Comparison of ENCODE assay signal across 28 cellular contexts in the genomic region with DNA sequence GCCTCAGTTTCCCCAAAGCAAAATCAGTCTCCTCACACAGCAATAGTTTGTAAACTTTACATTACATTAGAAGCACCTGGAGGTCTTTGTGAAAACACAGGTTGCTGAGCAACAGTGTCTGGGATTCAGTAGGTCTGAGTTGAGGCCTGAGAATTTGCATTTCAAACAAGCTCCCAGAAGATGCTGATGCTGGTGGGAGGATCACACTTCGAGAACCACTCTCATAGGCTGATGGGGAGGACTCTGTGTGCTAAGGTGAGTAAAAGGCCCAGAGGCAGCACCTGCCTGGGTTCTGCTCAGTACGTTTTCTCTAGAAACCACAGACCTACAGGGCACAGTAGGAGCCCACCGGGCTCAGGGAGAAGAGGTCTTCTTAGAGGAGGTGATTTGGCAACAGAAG. TPM values are rescaled to one million over a fixed set of nuclear protein-coding genes. Genes with fewer than 3 reads are reported as not detected.
"Had no signal": no experiment of that assay in that cellular context is flagged by ENCODE, and none has a peak within 500 bp of the region (broad histone marks: within the 10 kb centered on the region; RNA-seq: fewer than 3 reads in every experiment).

No MANE protein-coding gene starts in this region.

- H3K27ac Mint-ChIP-seq: activated CD4-positive, alpha-beta T cell treated with anti-CD3 and anti-CD28 coated beads, Interleukin-2, amount 10 ng/mL, durations not matched to agents 24 days and 14 days; activated CD8-positive, alpha-beta memory T cell treated with anti-CD3 and anti-CD28 coated beads, Interleukin-2, amount 10 ng/mL, durations not matched to agents 7 days and 5 days; activated naive CD4-positive, alpha-beta T cell treated with anti-CD3 and anti-CD28 coated beads, Interleukin-2, amount 50 U/mL, for 24 hours; activated T-cell treated with anti-CD3 and anti-CD28 coated beads, Interleukin-2, amount 50 U/mL, for 24 hours; activated T-helper 1 cell treated with anti-CD3 and anti-CD28 coated beads, Interleukin-12 subunit alpha, Interleukin-12 subunit beta, Interleukin-2, Interleukin-4 antibody, amounts not matched to agents 30 ng/mL and 10 ng/mL and 1 ng/mL, durations not matched to agents 14 hours and 24 hours and 36 hours had no signal

- ATAC-seq: activated CD8-positive, alpha-beta memory T cell treated with anti-CD3 and anti-CD28 coated beads, Interleukin-2, amount 10 ng/mL, durations not matched to agents 7 days and 5 days; body of pancreas; Panc1 had no signal

- H3K36me3 Mint-ChIP-seq: activated CD8-positive, alpha-beta memory T cell treated with anti-CD3 and anti-CD28 coated beads, Interleukin-2, amount 10 ng/mL, durations not matched to agents 7 days and 5 days; activated naive CD4-positive, alpha-beta T cell treated with anti-CD3 and anti-CD28 coated beads, Interleukin-2, amount 50 U/mL, for 24 hours had no signal

- DNase-seq: activated CD4-positive, alpha-beta T cell treated with anti-CD3 and anti-CD28 coated beads for 1 hour; activated CD4-positive, alpha-beta T cell treated with anti-CD3 and anti-CD28 coated beads, Interleukin-2, amount 10 ng/mL, durations not matched to agents 24 days and 14 days; activated CD4-positive, alpha-beta T cell treated with anti-CD3 and anti-CD28 coated beads, Interleukin-2, amount 50 U/mL, for 48 hours; activated CD8-positive, alpha-beta memory T cell treated with anti-CD3 and anti-CD28 coated beads, Interleukin-2, amount 10 ng/mL, durations not matched to agents 7 days and 5 days; activated effector memory CD4-positive, alpha-beta T cell treated with Interleukin-2 at 50 U/mL for 16 hours; activated naive CD4-positive, alpha-beta T cell; activated T-cell treated with anti-CD3 and anti-CD28 coated beads, Interleukin-2, amount 50 U/mL, for 24 hours; MM.1S; NCI-H1105 treated with DMSO at 0.1 percent for 48 hours; NCI-H1436 treated with DMSO at 0.1 percent for 48 hours; NCI-H187; NCI-H2081 treated with DMSO at 0.1 percent for 48 hours; NCI-H446 treated with DMSO at 0.1 percent for 48 hours; NCI-H524 treated with DMSO at 0.1 percent for 48 hours; NCI-H82; Right ventricle myocardium superior; RPMI8226; SJCRH30; SK-N-SH; T-helper 1 cell had no signal

- H3K27me3 ChIP-seq: ascending aorta, body of pancreas, SJCRH30 had no signal

- H3K27me3 Mint-ChIP-seq: activated naive CD4-positive, alpha-beta T cell treated with anti-CD3 and anti-CD28 coated beads, Interleukin-2, amount 50 U/mL, for 24 hours had no signal

- H3K4me3 ChIP-seq: ascending aorta, body of pancreas, SJCRH30 had no signal

- H3K36me3 ChIP-seq: ascending aorta, SJCRH30 had no signal

- H3K4me3 Mint-ChIP-seq: activated CD4-positive, alpha-beta T cell treated with anti-CD3 and anti-CD28 coated beads, Interleukin-2, amount 10 ng/mL, durations not matched to agents 24 days and 14 days; activated CD8-positive, alpha-beta memory T cell treated with anti-CD3 and anti-CD28 coated beads, Interleukin-2, amount 10 ng/mL, durations not matched to agents 7 days and 5 days; activated naive CD4-positive, alpha-beta T cell treated with anti-CD3 and anti-CD28 coated beads, Interleukin-2, amount 50 U/mL, for 24 hours; activated T-cell treated with anti-CD3 and anti-CD28 coated beads, Interleukin-2, amount 50 U/mL, for 24 hours; activated T-helper 1 cell treated with anti-CD3 and anti-CD28 coated beads, Interleukin-12 subunit alpha, Interleukin-12 subunit beta, Interleukin-2, Interleukin-4 antibody, amounts not matched to agents 30 ng/mL and 10 ng/mL and 1 ng/mL, durations not matched to agents 14 hours and 24 hours and 36 hours; central memory CD8-positive, alpha-beta T cell had no signal

- H3K9me3 ChIP-seq: ascending aorta, body of pancreas, SJCRH30, SK-N-SH had no signal

- H3K4me1 Mint-ChIP-seq: activated CD8-positive, alpha-beta memory T cell treated with anti-CD3 and anti-CD28 coated beads, Interleukin-2, amount 10 ng/mL, durations not matched to agents 7 days and 5 days; central memory CD8-positive, alpha-beta T cell had no signal

- H3K4me2 ChIP-seq: SK-N-SH had no signal

- H3K9me3 Mint-ChIP-seq: activated CD4-positive, alpha-beta T cell treated with anti-CD3 and anti-CD28 coated beads, Interleukin-2, amount 10 ng/mL, durations not matched to agents 24 days and 14 days; activated naive CD4-positive, alpha-beta T cell treated with anti-CD3 and anti-CD28 coated beads, Interleukin-2, amount 50 U/mL, for 24 hours; activated T-cell treated with anti-CD3 and anti-CD28 coated beads, Interleukin-2, amount 50 U/mL, for 24 hours; activated T-helper 1 cell treated with anti-CD3 and anti-CD28 coated beads, Interleukin-12 subunit alpha, Interleukin-12 subunit beta, Interleukin-2, Interleukin-4 antibody, amounts not matched to agents 30 ng/mL and 10 ng/mL and 1 ng/mL, durations not matched to agents 14 hours and 24 hours and 36 hours; central memory CD8-positive, alpha-beta T cell had no signal

- H3K4me1 ChIP-seq: ascending aorta, body of pancreas, SJCRH30 had no signal

- H3K27ac ChIP-seq: ascending aorta, body of pancreas, SJCRH30 had no signal

- H3K9ac ChIP-seq: SK-N-SH had no signal

RNA-seq across cellular contexts. Expression of gene LHX2, which starts 57.0 kb away (rescaled TPM):
- total RNA-seq: activated CD4-positive, alpha-beta T cell treated with anti-CD3 and anti-CD28 coated beads, Interleukin-2, amount 10 ng/mL, durations not matched to agents 24 days and 14 days; activated CD8-positive, alpha-beta memory T cell treated with anti-CD3 and anti-CD28 coated beads, Interleukin-2, amount 10 ng/mL, durations not matched to agents 7 days and 5 days; activated T-helper 1 cell treated with anti-CD3 and anti-CD28 coated beads, Interleukin-12 subunit alpha, Interleukin-12 subunit beta, Interleukin-2, Interleukin-4 antibody, amounts not matched to agents 30 ng/mL and 10 ng/mL and 1 ng/mL, durations not matched to agents 14 hours and 24 hours and 36 hours; ascending aorta; body of pancreas; bronchial epithelial cell; Right ventricle myocardium superior; T-helper 2 cell treated with Interferon-gamma antibody and Interleukin-4, amounts not matched to agents 100 ng/mL and 5 ng/mL, for 36 hours had no signal
- polyA plus RNA-seq: SK-N-SH had no signal
